2 cellular contexts compared by ENCODE assay signal in the genomic region with DNA sequence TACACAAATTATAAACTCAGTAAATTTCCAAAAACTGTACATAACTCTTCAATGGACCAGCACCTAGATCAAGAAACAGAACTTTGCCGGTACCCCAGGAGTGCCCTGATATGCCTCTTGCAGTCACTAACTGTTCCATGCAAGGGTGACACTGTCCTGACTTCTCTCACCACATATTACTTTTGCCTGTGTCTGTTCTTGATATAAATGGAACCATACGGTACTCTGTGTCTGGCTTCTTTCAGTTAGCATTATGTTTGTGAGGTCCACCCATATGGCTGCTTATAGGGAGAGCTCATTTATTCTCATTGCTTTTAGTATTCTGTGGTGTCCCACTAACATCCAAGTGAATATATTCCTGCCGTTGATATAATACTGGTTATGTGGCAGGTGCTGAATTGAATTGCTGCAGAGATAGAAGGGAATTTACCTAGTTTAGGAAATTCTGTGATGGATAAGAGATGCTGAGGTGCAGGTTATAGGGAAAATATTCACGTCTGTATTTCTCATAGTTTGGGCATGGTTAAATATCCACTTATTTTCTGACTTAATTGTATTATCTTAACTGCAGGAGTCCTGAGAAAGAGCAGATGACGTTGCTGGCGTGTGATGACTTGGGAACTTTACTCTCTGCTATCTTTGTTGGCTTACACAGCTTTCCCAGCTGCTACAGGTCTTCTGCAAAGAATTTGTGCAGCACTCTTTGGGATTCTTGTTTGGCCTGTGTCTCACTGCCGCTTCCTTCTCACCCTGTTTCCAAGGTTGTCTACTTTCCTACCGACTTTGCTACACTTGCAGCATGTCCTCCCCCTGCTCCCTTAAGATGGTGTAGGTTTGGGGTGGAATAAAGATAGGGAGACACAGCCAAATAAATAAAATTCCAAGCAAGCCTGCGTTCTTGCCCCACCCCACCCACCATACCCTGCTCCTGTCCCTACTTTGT.
TF ChIP-seq lines count a peak whose summit lies in the region.

No MANE protein-coding gene starts in this region.

TF ChIP-seq in PFSK-1, 5 proteins besides CTCF, POLR2A, EP300 and RAD21 (continued from another document):
- TF ChIP-seq, protein P1, sequence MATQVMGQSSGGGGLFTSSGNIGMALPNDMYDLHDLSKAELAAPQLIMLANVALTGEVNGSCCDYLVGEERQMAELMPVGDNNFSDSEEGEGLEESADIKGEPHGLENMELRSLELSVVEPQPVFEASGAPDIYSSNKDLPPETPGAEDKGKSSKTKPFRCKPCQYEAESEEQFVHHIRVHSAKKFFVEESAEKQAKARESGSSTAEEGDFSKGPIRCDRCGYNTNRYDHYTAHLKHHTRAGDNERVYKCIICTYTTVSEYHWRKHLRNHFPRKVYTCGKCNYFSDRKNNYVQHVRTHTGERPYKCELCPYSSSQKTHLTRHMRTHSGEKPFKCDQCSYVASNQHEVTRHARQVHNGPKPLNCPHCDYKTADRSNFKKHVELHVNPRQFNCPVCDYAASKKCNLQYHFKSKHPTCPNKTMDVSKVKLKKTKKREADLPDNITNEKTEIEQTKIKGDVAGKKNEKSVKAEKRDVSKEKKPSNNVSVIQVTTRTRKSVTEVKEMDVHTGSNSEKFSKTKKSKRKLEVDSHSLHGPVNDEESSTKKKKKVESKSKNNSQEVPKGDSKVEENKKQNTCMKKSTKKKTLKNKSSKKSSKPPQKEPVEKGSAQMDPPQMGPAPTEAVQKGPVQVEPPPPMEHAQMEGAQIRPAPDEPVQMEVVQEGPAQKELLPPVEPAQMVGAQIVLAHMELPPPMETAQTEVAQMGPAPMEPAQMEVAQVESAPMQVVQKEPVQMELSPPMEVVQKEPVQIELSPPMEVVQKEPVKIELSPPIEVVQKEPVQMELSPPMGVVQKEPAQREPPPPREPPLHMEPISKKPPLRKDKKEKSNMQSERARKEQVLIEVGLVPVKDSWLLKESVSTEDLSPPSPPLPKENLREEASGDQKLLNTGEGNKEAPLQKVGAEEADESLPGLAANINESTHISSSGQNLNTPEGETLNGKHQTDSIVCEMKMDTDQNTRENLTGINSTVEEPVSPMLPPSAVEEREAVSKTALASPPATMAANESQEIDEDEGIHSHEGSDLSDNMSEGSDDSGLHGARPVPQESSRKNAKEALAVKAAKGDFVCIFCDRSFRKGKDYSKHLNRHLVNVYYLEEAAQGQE (IDR thresholded peaks at IDR 0.05; ENCODE audit: insufficient read depth in 1 of 2, low read depth in 2 of 2, low read length in 2 of 2), result no peak

TF ChIP-seq in H1, 55 proteins besides CTCF, POLR2A, EP300 and RAD21 (continued from another document):
- no peak for TF ChIP-seq YY1 (IDR thresholded peaks at IDR 0.05; ENCODE audit: low read depth, low read length)
- no peak for TF ChIP-seq JUND (IDR thresholded peaks at IDR 0.05; ENCODE audit: low read length)
- no peak for TF ChIP-seq RXRA (IDR thresholded peaks at IDR 0.05; ENCODE audit: insufficient read depth, low read depth, low read length)
- no peak for TF ChIP-seq TCF12 (IDR thresholded peaks at IDR 0.05; ENCODE audit: low read depth, low read length)
- TF ChIP-seq BACH1 (IDR thresholded peaks at IDR 0.05; ENCODE audit: low read length), result no peak
- TF ChIP-seq, protein P2, sequence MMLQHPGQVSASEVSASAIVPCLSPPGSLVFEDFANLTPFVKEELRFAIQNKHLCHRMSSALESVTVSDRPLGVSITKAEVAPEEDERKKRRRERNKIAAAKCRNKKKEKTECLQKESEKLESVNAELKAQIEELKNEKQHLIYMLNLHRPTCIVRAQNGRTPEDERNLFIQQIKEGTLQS (IDR thresholded peaks at IDR 0.05; ENCODE audit: insufficient read depth, low read depth, low read length), result no peak
- no peak for TF ChIP-seq NRF1 (IDR thresholded peaks at IDR 0.05; ENCODE audit: low read depth, low read length)
